In genomic region chr3:100073555-100074307, GRCh38 we compare ENCODE assay signal across 1 cellular context.
A peak's percentile ranks its signal among the peaks of the same experiment; 100 is the strongest.
TF ChIP-seq lines count a peak whose summit lies in the region.

No MANE protein-coding gene starts in this region.

TF ChIP-seq in liver, 16 proteins besides CTCF, POLR2A, EP300 and RAD21 (continued from another document):
- TF ChIP-seq ZBTB33 (IDR thresholded peaks at IDR 0.05) (no peak), JUND (IDR thresholded peaks at IDR 0.05) (peak; percentile 18 to 56), GABPA (IDR thresholded peaks at IDR 0.05 in 1 of 2, conservative IDR thresholded peaks at IDR 0.05 in 1 of 2) (no peak)
